ENCODE assay signal across 8 cellular contexts in genomic region chr6:111565316-111566221, GRCh38. TPM values are rescaled to one million over a fixed set of nuclear protein-coding genes. Genes with fewer than 3 reads are reported as not detected.
DNase-seq lines count a peak whose midpoint lies in the region; ATAC-seq lines count a peak whose summit lies in the region.

No MANE protein-coding gene starts in this region.

- DNase-seq in COLO668 (lab: John Stamatoyannopoulos, UW; ENCODE audit: unreplicated experiment), result peak; percentile 45
- DNase-seq in GM19238 (ENCODE audit: insufficient read length, low spot score), result peak; percentile 24
- no peak for DNase-seq in SJCRH30
- DNase-seq in germinal center (ENCODE audit: low spot score), result peak; percentile 71
- DNase-seq in stimulated activated naive CD8-positive, alpha-beta T cell treated with anti-CD3 and anti-CD28 coated beads, Interleukin-15, amount 100 ng/mL, for 72 hours, result peak; percentile 36 to 52
- no peak for DNase-seq in retina

- H3K4me1 Mint-ChIP-seq in stimulated activated naive CD8-positive, alpha-beta T cell treated with anti-CD3 and anti-CD28 coated beads, Interleukin-15, amount 100 ng/mL, for 72 hours, result peaks cover 59% of the 10 kb centered on the region

- ATAC-seq in HG03521 (IDR thresholded peaks at IDR 0.05; ENCODE audit: unreplicated experiment) (peak; percentile 71), GM19397 (IDR thresholded peaks at IDR 0.05; ENCODE audit: unreplicated experiment) (no peak)
- peak; percentile 82 for ATAC-seq in stimulated activated naive CD8-positive, alpha-beta T cell treated with anti-CD3 and anti-CD28 coated beads, Interleukin-15, amount 100 ng/mL, for 72 hours

- H3K27me3 ChIP-seq in SJCRH30, result no peaks in the 10 kb centered on the region

- H3K36me3 ChIP-seq in SJCRH30, result peaks cover 5% of the 10 kb centered on the region

- H3K9me3 ChIP-seq in SJCRH30 (replicated peaks), result no peaks in the 10 kb centered on the region

- no peaks in the 10 kb centered on the region for H3K9me3 Mint-ChIP-seq in stimulated activated naive CD8-positive, alpha-beta T cell treated with anti-CD3 and anti-CD28 coated beads, Interleukin-15, amount 100 ng/mL, for 72 hours

- H3K4me3 Mint-ChIP-seq in stimulated activated naive CD8-positive, alpha-beta T cell treated with anti-CD3 and anti-CD28 coated beads, Interleukin-15, amount 100 ng/mL, for 72 hours, result peak overlapping the region; percentile 19 to 59

- H3K27ac ChIP-seq in SJCRH30, result peak overlapping the region; percentile 89

- H3K27me3 Mint-ChIP-seq in stimulated activated naive CD8-positive, alpha-beta T cell treated with anti-CD3 and anti-CD28 coated beads, Interleukin-15, amount 100 ng/mL, for 72 hours, result no peaks in the 10 kb centered on the region

- H3K4me3 ChIP-seq in SJCRH30, result no peak overlapping the region

- peak overlapping the region; percentile 97 to 99 for H3K27ac Mint-ChIP-seq in stimulated activated naive CD8-positive, alpha-beta T cell treated with anti-CD3 and anti-CD28 coated beads, Interleukin-15, amount 100 ng/mL, for 72 hours

- peaks cover 48% of the 10 kb centered on the region for H3K4me1 ChIP-seq in SJCRH30

RNA-seq across cellular contexts. Expression of gene TRAF3IP2, which starts 40.1 kb away (rescaled TPM):
- total RNA-seq in SJCRH30 (2014; rRNA removed; shearing (Covaris generic)), result 41.2 and 43.6 TPM in 2 replicates

Comparison
In these comparisons a context has a peak if more than half of its experiments do, and no peak if none do; other contexts are left out.
1. DNase-seq: peak in COLO668 (single experiment), GM19238 (single experiment), germinal center (single experiment) and stimulated activated naive CD8-positive, alpha-beta T cell treated with anti-CD3 and anti-CD28 coated beads, Interleukin-15, amount 100 ng/mL, for 72 hours (2 of 2); none in SJCRH30 (0 of 2) and retina (single experiment).